Comparison of ENCODE assay signal across 1 cellular context in genomic region chr1:23548704-23549143, GRCh38.
TF ChIP-seq lines count a peak whose summit lies in the region.

No MANE protein-coding gene starts in this region.

TF ChIP-seq in GM12878, 131 proteins besides CTCF, POLR2A, EP300 and RAD21 (continued from another document):
- TF ChIP-seq, protein P1, sequence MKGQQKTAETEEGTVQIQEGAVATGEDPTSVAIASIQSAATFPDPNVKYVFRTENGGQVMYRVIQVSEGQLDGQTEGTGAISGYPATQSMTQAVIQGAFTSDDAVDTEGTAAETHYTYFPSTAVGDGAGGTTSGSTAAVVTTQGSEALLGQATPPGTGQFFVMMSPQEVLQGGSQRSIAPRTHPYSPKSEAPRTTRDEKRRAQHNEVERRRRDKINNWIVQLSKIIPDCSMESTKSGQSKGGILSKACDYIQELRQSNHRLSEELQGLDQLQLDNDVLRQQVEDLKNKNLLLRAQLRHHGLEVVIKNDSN (IDR thresholded peaks at IDR 0.05; ENCODE audit: borderline replicate concordance, extremely low read length, insufficient read depth, low read depth, low read length) = no peak
- TF ChIP-seq ZBTB40 (IDR thresholded peaks at IDR 0.05; ENCODE audit: borderline replicate concordance) (no peak), POU2F2 (IDR thresholded peaks at IDR 0.05; ENCODE audit: borderline replicate concordance, low read depth, low read length) (peak; percentile 34; the same call in 1 of the 3 replicates)
- TF ChIP-seq, protein P2, sequence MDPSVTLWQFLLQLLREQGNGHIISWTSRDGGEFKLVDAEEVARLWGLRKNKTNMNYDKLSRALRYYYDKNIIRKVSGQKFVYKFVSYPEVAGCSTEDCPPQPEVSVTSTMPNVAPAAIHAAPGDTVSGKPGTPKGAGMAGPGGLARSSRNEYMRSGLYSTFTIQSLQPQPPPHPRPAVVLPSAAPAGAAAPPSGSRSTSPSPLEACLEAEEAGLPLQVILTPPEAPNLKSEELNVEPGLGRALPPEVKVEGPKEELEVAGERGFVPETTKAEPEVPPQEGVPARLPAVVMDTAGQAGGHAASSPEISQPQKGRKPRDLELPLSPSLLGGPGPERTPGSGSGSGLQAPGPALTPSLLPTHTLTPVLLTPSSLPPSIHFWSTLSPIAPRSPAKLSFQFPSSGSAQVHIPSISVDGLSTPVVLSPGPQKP (IDR thresholded peaks at IDR 0.05; ENCODE audit: low read depth, low read length) = no peak
TF ChIP-seq in GM12878: peak in this region for 9.
